In genomic region chr13:85194482-85194881, GRCh38 we compare ENCODE assay signal across 19 cellular contexts.
"Had no signal": no experiment of that assay in that cellular context is flagged by ENCODE, and none has a peak within 500 bp of the region (broad histone marks: within the 10 kb centered on the region; RNA-seq: fewer than 3 reads in every experiment).

No MANE protein-coding gene starts in this region.

- ATAC-seq: activated T-cell treated with anti-CD3 and anti-CD28 coated beads, Interleukin-2, amount 50 U/mL, for 4 hours; body of pancreas; naive thymus-derived CD8-positive, alpha-beta T cell; psoas muscle; right cardiac atrium; stimulated activated naive CD8-positive, alpha-beta T cell treated with anti-CD3 and anti-CD28 coated beads, Interleukin-15, Interleukin-2, amounts not matched to agents 100 U/mL and 50 U/mL, for 24 hours had no signal

- DNase-seq: activated CD4-positive, alpha-beta T cell treated with anti-CD3 and anti-CD28 coated beads, Interleukin-2, amount 50 U/mL, for 1 hour; activated CD4-positive, CD25-positive, alpha-beta regulatory T cell treated with anti-CD3 and anti-CD28 coated beads, Interleukin-2, amount 50 U/mL, for 72 hours; activated CD8-positive, alpha-beta memory T cell treated with anti-CD3 and anti-CD28 coated beads, Interleukin-2, amount 50 U/mL, for 4 hours; activated naive CD4-positive, alpha-beta T cell treated with anti-CD3 and anti-CD28 coated beads for 36 hours; activated T-cell treated with anti-CD3 and anti-CD28 coated beads, Interleukin-2, amount 50 U/mL, for 4 hours; body of pancreas; caudate nucleus; dorsolateral prefrontal cortex; immature natural killer cell; mesenchymal stem cell; naive thymus-derived CD8-positive, alpha-beta T cell; ovary; psoas muscle; right cardiac atrium; stimulated activated CD4-positive, alpha-beta T cell treated with anti-CD3 and anti-CD28 coated beads, Interleukin-2, amount 100 ng/mL, for 24 hours; stimulated activated naive CD8-positive, alpha-beta T cell treated with anti-CD3 and anti-CD28 coated beads, Interleukin-15, Interleukin-2, amounts not matched to agents 100 U/mL and 50 U/mL, for 24 hours; substantia nigra; transverse colon; uterus had no signal
